Comparison of ENCODE assay signal across 8 cellular contexts in the genomic region with DNA sequence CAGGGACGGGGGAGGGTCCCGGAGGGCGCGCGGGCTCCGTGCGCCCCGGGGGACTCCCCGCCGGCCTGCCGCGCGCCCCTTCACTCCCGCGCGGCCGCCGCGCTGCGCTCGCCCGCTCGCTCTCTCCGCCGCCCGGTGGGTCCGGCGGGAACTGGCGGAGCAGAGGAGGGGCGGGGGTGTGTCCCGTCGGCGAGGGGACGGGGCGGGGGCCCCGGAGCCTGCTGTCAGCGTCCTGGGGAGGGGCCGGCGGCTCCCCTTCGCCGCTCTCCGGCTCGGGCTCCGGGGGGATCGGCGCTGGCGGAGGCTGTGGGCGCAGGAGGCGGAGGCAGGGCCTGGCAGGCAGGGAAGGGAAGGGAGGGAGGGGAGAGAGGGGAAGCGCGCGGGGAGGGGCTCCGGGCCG. TPM values are rescaled to one million over a fixed set of nuclear protein-coding genes. Genes with fewer than 3 reads are reported as not detected.
DNase-seq lines count a peak whose midpoint lies in the region; ATAC-seq, FAIRE-seq and TF ChIP-seq lines count a peak whose summit lies in the region.

A gene with protein sequence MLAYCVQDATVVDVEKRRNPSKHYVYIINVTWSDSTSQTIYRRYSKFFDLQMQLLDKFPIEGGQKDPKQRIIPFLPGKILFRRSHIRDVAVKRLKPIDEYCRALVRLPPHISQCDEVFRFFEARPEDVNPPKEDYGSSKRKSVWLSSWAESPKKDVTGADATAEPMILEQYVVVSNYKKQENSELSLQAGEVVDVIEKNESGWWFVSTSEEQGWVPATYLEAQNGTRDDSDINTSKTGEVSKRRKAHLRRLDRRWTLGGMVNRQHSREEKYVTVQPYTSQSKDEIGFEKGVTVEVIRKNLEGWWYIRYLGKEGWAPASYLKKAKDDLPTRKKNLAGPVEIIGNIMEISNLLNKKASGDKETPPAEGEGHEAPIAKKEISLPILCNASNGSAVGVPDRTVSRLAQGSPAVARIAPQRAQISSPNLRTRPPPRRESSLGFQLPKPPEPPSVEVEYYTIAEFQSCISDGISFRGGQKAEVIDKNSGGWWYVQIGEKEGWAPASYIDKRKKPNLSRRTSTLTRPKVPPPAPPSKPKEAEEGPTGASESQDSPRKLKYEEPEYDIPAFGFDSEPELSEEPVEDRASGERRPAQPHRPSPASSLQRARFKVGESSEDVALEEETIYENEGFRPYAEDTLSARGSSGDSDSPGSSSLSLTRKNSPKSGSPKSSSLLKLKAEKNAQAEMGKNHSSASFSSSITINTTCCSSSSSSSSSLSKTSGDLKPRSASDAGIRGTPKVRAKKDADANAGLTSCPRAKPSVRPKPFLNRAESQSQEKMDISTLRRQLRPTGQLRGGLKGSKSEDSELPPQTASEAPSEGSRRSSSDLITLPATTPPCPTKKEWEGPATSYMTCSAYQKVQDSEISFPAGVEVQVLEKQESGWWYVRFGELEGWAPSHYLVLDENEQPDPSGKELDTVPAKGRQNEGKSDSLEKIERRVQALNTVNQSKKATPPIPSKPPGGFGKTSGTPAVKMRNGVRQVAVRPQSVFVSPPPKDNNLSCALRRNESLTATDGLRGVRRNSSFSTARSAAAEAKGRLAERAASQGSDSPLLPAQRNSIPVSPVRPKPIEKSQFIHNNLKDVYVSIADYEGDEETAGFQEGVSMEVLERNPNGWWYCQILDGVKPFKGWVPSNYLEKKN (minus strand): TSS at position 153 of the 400 bp plus-strand sequence. CDS start 310 bp downstream, outside the sequence.

- ATAC-seq in memory B cell (ENCODE audit: low read depth) (peak; percentile 40), GM21367 (IDR thresholded peaks at IDR 0.05; ENCODE audit: unreplicated experiment) (no peak)

- no peak for FAIRE-seq in GM12891 (lab: Jason Lieb, UNC)

- WGBS in ectodermal cell, 2 experiments: 1% methylated on average over 54 of the region's 54 CpGs
- 0% methylated on average over 2 of the region's 54 CpGs; no CpG with 5 or more reads in 1 of the 2 donors for WGBS in thyroid gland, 2 donors

- H3K4me3 ChIP-seq in ectodermal cell (ENCODE audit: insufficient read depth, low read depth, low read length): peak within 1 kb of the TSS; percentile 46
- peak within 1 kb of the TSS; percentile 31 to 54 (median 51) for H3K4me3 ChIP-seq in thyroid gland (replicated peaks in 1 of 3)

- peaks cover 8% of the 10 kb centered on the region for H3K4me1 Mint-ChIP-seq in memory B cell

- TF ChIP-seq POLR2A in thyroid gland (IDR thresholded peaks at IDR 0.05) (peak in 1 of 2 donors; percentile 16), GM12891 (IDR thresholded peaks at IDR 0.05; ENCODE audit: low read depth, low read length) (no peak)

- no peaks in the 10 kb centered on the region for H3K9me3 ChIP-seq in ectodermal cell (ENCODE audit: control insufficient read depth, low read length)
- H3K9me3 ChIP-seq in thyroid gland: no peaks in the 10 kb centered on the region

- H3K27me3 ChIP-seq in ectodermal cell (ENCODE audit: control insufficient read depth, insufficient read depth, low read length, poor library complexity, severe bottlenecking) (peaks cover 60% of the 10 kb centered on the region), thyroid gland (no peaks in the 10 kb centered on the region)

- H3K4me3 Mint-ChIP-seq in memory B cell: peak within 1 kb of the TSS; percentile 75

- peaks cover 31% of the 10 kb centered on the region for H3K27me3 Mint-ChIP-seq in memory B cell

- no peak within 1 kb of the TSS for H3K27ac Mint-ChIP-seq in memory B cell

- H3K9me3 Mint-ChIP-seq in memory B cell: no peaks in the 10 kb centered on the region

- TF ChIP-seq CTCF in thyroid gland (IDR thresholded peaks at IDR 0.05): peak in 3 of 6 experiments; percentile 14 to 36 (median 16)

- H3K36me3 ChIP-seq in ectodermal cell (ENCODE audit: control insufficient read depth, insufficient read depth, low read length) (no peaks in the 10 kb centered on the region), thyroid gland (no peaks in the 10 kb centered on the region)

- peak; percentile 15 for DNase-seq in activated CD8-positive, alpha-beta memory T cell treated with anti-CD3 and anti-CD28 coated beads, Interleukin-2, amount 50 U/mL, for 4 hours
- DNase-seq in activated CD8-positive, alpha-beta memory T cell treated with anti-CD3 and anti-CD28 coated beads, Interleukin-2, amount 50 U/mL, for 48 hours: no peak
- DNase-seq in T1000 (lab: John Stamatoyannopoulos, UW) (peak; percentile 21), memory B cell (ENCODE audit: low spot score in 2 of 2) (no peak), thyroid gland (peak in 1 of 2 donors; percentile 27), GM12891 (ENCODE audit: insufficient read length, low spot score) (no peak)

- H3K4me1 ChIP-seq in ectodermal cell (ENCODE audit: control insufficient read depth, insufficient read depth, low read length): peaks cover 5% of the 10 kb centered on the region
- H3K4me1 ChIP-seq in thyroid gland: peaks cover 12 to 39% of the 10 kb centered on the region in 2 donors

- no peaks in the 10 kb centered on the region for H3K36me3 Mint-ChIP-seq in memory B cell

- no peak within 1 kb of the TSS for H3K27ac ChIP-seq in ectodermal cell (ENCODE audit: insufficient read depth, low read depth, low read length, poor library complexity, severe bottlenecking)
- peak within 1 kb of the TSS in 1 of 3 donors; percentile 28 for H3K27ac ChIP-seq in thyroid gland

- intact Hi-C loops in thyroid gland (cut with DNase I): loop anchor here (5.0 kb wide), 1 partner anchor 143 kb away; no protein-coding TSS in a partner anchor

TF ChIP-seq in GM12891, 5 proteins besides CTCF, POLR2A, EP300 and RAD21:
- TF ChIP-seq POU2F2 (IDR thresholded peaks at IDR 0.05; ENCODE audit: low read depth, low read length) (no peak), POLR2AphosphoS5 (IDR thresholded peaks at IDR 0.05; ENCODE audit: low read depth, low read length) (no peak), SPI1 (IDR thresholded peaks at IDR 0.05; ENCODE audit: low read depth, low read length) (no peak), PAX5 (IDR thresholded peaks at IDR 0.05; ENCODE audit: insufficient read depth, low read length, severe bottlenecking) (no peak)

RNA-seq across cellular contexts. Expression of the gene that starts here (rescaled TPM):
- polyA plus RNA-seq in ectodermal cell (2013, experiment 1 of 4): 11.2 TPM
- polyA plus RNA-seq in ectodermal cell (2013, experiment 2 of 4): 11.7 TPM
- polyA plus RNA-seq in ectodermal cell (2013, experiment 3 of 4): 8.0 TPM
- polyA plus RNA-seq in ectodermal cell (2013, experiment 4 of 4): 9.7 TPM
- 10 to 100 TPM in 2 of 4 donors, 1 to 10 TPM in 2; 9.4 to 20.6 (median 11.2) TPM for total RNA-seq in thyroid gland
- polyA plus RNA-seq in GM12891 (2012; ENCODE audit: low read depth, missing spikeins): 3.3 TPM

Comparison
In these comparisons a context has a peak if more than half of its experiments do, and no peak if none do; other contexts are left out.
1. DNase-seq: peak in activated CD8-positive, alpha-beta memory T cell treated with anti-CD3 and anti-CD28 coated beads, Interleukin-2, amount 50 U/mL, for 4 hours (single experiment) and T1000 (single experiment); none in activated CD8-positive, alpha-beta memory T cell treated with anti-CD3 and anti-CD28 coated beads, Interleukin-2, amount 50 U/mL, for 48 hours (single experiment), memory B cell (0 of 2) and GM12891 (single experiment).